In the genomic region with DNA sequence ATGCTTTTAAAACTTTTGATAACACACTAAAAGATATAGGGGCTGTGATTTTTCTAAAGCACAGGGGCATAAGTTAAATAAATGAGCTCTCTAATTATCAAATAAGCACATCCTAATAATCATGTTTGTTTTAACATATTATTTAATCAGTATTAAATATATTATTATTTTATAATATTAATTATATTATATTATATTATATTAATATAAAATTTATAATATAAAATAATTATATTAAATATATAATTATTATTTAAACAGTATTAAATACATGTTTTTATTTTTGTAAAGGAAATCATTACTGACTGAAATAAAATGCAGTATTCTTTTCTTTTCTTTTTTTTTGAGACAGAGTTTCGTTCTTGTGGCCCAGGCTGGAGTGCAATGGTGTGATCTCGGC, we compare ENCODE assay signal across 17 cellular contexts.
A peak's percentile ranks its signal among the peaks of the same experiment; 100 is the strongest.
DNase-seq lines count a peak whose midpoint lies in the region; ATAC-seq, FAIRE-seq and TF ChIP-seq lines count a peak whose summit lies in the region.
"Had no signal": no experiment of that assay in that cellular context is flagged by ENCODE, and none has a peak within 500 bp of the region (broad histone marks: within the 10 kb centered on the region; RNA-seq: fewer than 3 reads in every experiment).

No MANE protein-coding gene starts in this region.

- CTCF ChIA-PET in PC-3 (lab: Charles Lee) (no interaction called here), Caco-2 (lab: Charles Lee) (no interaction called here)

- H3K36me3 Mint-ChIP-seq in natural killer cell treated with Interleukin-12 subunit alpha and Interleukin-12 subunit beta and Interleukin-15 and Interleukin-18, amount 100 ng/mL, for 72 hours: no peaks in the 10 kb centered on the region
- H3K36me3 Mint-ChIP-seq in natural killer cell: no peaks in the 10 kb centered on the region
- H3K36me3 Mint-ChIP-seq in Caco-2 (ENCODE audit: insufficient read depth, unreplicated experiment): no peaks in the 10 kb centered on the region

- peaks cover 13 to 14% of the 10 kb centered on the region in 2 donors for H3K4me1 Mint-ChIP-seq in natural killer cell treated with Interleukin-12 subunit alpha and Interleukin-12 subunit beta and Interleukin-15 and Interleukin-18, amount 100 ng/mL, for 72 hours (ENCODE audit: low read depth in 2 of 2)
- H3K4me1 Mint-ChIP-seq in natural killer cell (peaks cover 16 to 24% of the 10 kb centered on the region in 2 donors), Caco-2 (ENCODE audit: low read depth, unreplicated experiment) (no peaks in the 10 kb centered on the region)

- H3K79me2 ChIP-seq in PC-3 (ENCODE audit: low read length): no peaks in the 10 kb centered on the region

- ATAC-seq in natural killer cell treated with Interleukin-12 subunit alpha and Interleukin-12 subunit beta and Interleukin-15 and Interleukin-18, amount 100 ng/mL, for 72 hours: no peak
- ATAC-seq in natural killer cell (no peak), PC-3 (no peak), Right ventricle myocardium superior (ENCODE audit: poor library complexity) (no peak)
- ATAC-seq: K562 had no signal

- H3K36me3 ChIP-seq in PC-3 (ENCODE audit: low read depth, low read length) (no peaks in the 10 kb centered on the region), tibial artery (no peaks in the 10 kb centered on the region), Caco-2 (ENCODE audit: control insufficient read depth, insufficient read depth, low read length) (no peaks in the 10 kb centered on the region)
- H3K36me3 ChIP-seq: Peyer's patch had no signal

- H3K27ac Mint-ChIP-seq in natural killer cell treated with Interleukin-12 subunit alpha and Interleukin-12 subunit beta and Interleukin-15 and Interleukin-18, amount 100 ng/mL, for 72 hours: peak overlapping the region in 1 of 2 donors; percentile 42
- H3K27ac Mint-ChIP-seq in natural killer cell (no peak overlapping the region), Caco-2 (ENCODE audit: unreplicated experiment) (no peak overlapping the region)

- TF ChIP-seq CTCF in natural killer cell (IDR thresholded peaks at IDR 0.05) (no peak), PC-3 (conservative IDR thresholded peaks at IDR 0.05; ENCODE audit: low read depth, low read length) (no peak), tibial artery (IDR thresholded peaks at IDR 0.05) (no peak), Caco-2 (IDR thresholded peaks at IDR 0.05; ENCODE audit: insufficient read depth in 1 of 2, low read depth in 1 of 2, low read length in 1 of 2, severe bottlenecking in 1 of 2, unreplicated experiment in 1 of 2) (no peak)

- H3K9me3 ChIP-seq in PC-3 (ENCODE audit: low read length) (no peaks in the 10 kb centered on the region), tibial artery (no peaks in the 10 kb centered on the region), Caco-2 (no peaks in the 10 kb centered on the region)
- H3K9me3 ChIP-seq: Peyer's patch had no signal

- H3K4me1 ChIP-seq in PC-3 (ENCODE audit: insufficient read depth, low read length) (peaks cover 23% of the 10 kb centered on the region), tibial artery (no peaks in the 10 kb centered on the region), Caco-2 (no peaks in the 10 kb centered on the region)
- H3K4me1 ChIP-seq: Peyer's patch had no signal

- POLR2A ChIA-PET in PC-3 (lab: Charles Lee; ENCODE audit: unreplicated experiment): no interaction called here
- POLR2A ChIA-PET in Caco-2 (lab: Charles Lee): no interaction called here

- H3K9me3 Mint-ChIP-seq in natural killer cell treated with Interleukin-12 subunit alpha and Interleukin-12 subunit beta and Interleukin-15 and Interleukin-18, amount 100 ng/mL, for 72 hours: peaks cover 4% of the 10 kb centered on the region
- no peaks in the 10 kb centered on the region for H3K9me3 Mint-ChIP-seq in natural killer cell
- no peaks in the 10 kb centered on the region for H3K9me3 Mint-ChIP-seq in Caco-2 (ENCODE audit: unreplicated experiment)

- intact Hi-C loops in natural killer cell (cut with micrococcal nuclease): no loop called here
- intact Hi-C loops in PC-3 (cut with micrococcal nuclease): no loop called here
- intact Hi-C loops in tibial artery (cut with DNase I; ENCODE audit: low total_unique reads): no loop called here
- intact Hi-C loops in Right ventricle myocardium superior (cut with DNase I): no loop called here
- intact Hi-C loops in Caco-2 (cut with micrococcal nuclease; ENCODE audit: unreplicated experiment): no loop called here

- H3K27me3 ChIP-seq in PC-3 (ENCODE audit: low read length) (no peaks in the 10 kb centered on the region), tibial artery (no peaks in the 10 kb centered on the region), Caco-2 (replicated peaks; ENCODE audit: control insufficient read depth, insufficient read depth, low read length) (no peaks in the 10 kb centered on the region)
- H3K27me3 ChIP-seq: Peyer's patch had no signal

- no peaks in the 10 kb centered on the region for H3F3A ChIP-seq in PC-3 (ENCODE audit: low read length, unreplicated experiment)

- peak; percentile 12 for FAIRE-seq in endometrium (lab: Jason Lieb, UNC)
- FAIRE-seq: K562 had no signal

- H2AFZ ChIP-seq in PC-3 (ENCODE audit: low read length): peak overlapping the region; percentile 83; the same call in 1 of the 2 replicates

- H3K27me3 Mint-ChIP-seq in natural killer cell treated with Interleukin-12 subunit alpha and Interleukin-12 subunit beta and Interleukin-15 and Interleukin-18, amount 100 ng/mL, for 72 hours: no peaks in the 10 kb centered on the region
- no peaks in the 10 kb centered on the region for H3K27me3 Mint-ChIP-seq in natural killer cell (ENCODE audit: low read depth in 2 of 2)
- H3K27me3 Mint-ChIP-seq in Caco-2 (ENCODE audit: insufficient read depth, unreplicated experiment): no peaks in the 10 kb centered on the region

- no peaks in the 10 kb centered on the region for H3K9me2 ChIP-seq in PC-3 (replicated peaks; ENCODE audit: low read length)
- H3K9me2 ChIP-seq: SK-N-SH had no signal

- no peaks in the 10 kb centered on the region for H4K20me1 ChIP-seq in PC-3 (ENCODE audit: low read length)

- peak overlapping the region; percentile 71 for H3K4me2 ChIP-seq in PC-3 (ENCODE audit: low read length)
- H3K4me2 ChIP-seq: SK-N-SH had no signal

- BruUV-seq in PC-3 (replicated peaks; lab: Mats Ljungman, UMichigan) (no TSS peak), Caco-2 (replicated peaks; lab: Mats Ljungman, UMichigan) (no TSS peak)

- no peak overlapping the region for H3K4me3 ChIP-seq in PC-3 (ENCODE audit: low read length)
- no peak overlapping the region for H3K4me3 ChIP-seq in tibial artery
- H3K4me3 ChIP-seq in Caco-2 (ENCODE audit: low read depth, low read length): no peak overlapping the region
- H3K4me3 ChIP-seq: K562, Peyer's patch had no signal

- H3K27ac ChIP-seq in PC-3 (ENCODE audit: low read length) (no peak overlapping the region), tibial artery (no peak overlapping the region)
- H3K27ac ChIP-seq: Peyer's patch had no signal

- H3K9ac ChIP-seq in PC-3 (ENCODE audit: low read length): no peak overlapping the region
- H3K9ac ChIP-seq: SK-N-SH had no signal

- DNase-seq in natural killer cell treated with Interleukin-12 subunit alpha and Interleukin-12 subunit beta and Interleukin-15 and Interleukin-18, amount 100 ng/mL, for 72 hours (ENCODE audit: low spot score): no peak
- no peak for DNase-seq in natural killer cell
- DNase-seq in PC-3: no peak
- no peak for DNase-seq in tibial artery
- DNase-seq in Right ventricle myocardium superior: no peak
- DNase-seq in NCI-H345 (lab: John Stamatoyannopoulos, UW): no peak
- DNase-seq in Caco-2: no peak
- DNase-seq: ACHN, NCI-H1048, NCI-H1436 treated with DMSO at 0.1 percent for 48 hours, NCI-H2029 treated with DMSO at 0.1 percent for 48 hours, NCI-H524, Peyer's patch, SHP77, SK-N-SH had no signal

- peak overlapping the region; percentile 30 for H3K4me3 Mint-ChIP-seq in natural killer cell treated with Interleukin-12 subunit alpha and Interleukin-12 subunit beta and Interleukin-15 and Interleukin-18, amount 100 ng/mL, for 72 hours
- H3K4me3 Mint-ChIP-seq in natural killer cell (no peak overlapping the region), Caco-2 (ENCODE audit: unreplicated experiment) (no peak overlapping the region)
